ENCODE assay signal across 27 cellular contexts in the genomic region with DNA sequence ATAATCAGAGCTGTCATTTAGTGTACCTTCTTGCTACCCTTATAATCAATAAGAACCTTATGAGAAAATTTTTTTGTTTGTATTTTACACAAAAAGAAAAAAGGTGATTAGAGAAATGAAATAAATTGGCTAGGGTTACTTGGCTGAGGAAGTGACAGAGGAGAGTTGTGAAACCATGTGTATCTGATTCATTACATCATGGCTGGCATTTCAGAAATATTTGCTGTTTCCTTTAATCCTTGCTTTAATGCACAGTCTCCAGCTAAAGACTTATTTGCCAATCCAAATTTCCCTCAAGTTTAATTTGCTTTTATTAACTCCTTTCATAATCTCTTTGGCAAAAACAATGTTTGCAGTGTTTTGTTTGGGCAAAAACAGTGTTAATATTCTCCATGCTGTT.
"Had no signal": no experiment of that assay in that cellular context is flagged by ENCODE, and none has a peak within 500 bp of the region (broad histone marks: within the 10 kb centered on the region; RNA-seq: fewer than 3 reads in every experiment).

No MANE protein-coding gene starts in this region.

- H3K4me1 ChIP-seq: esophagus muscularis mucosa, heart right ventricle, sigmoid colon, suprapubic skin, tibial artery, upper lobe of right lung had no signal

- H3K27ac Mint-ChIP-seq: activated CD4-positive, alpha-beta memory T cell treated with anti-CD3 and anti-CD28 coated beads for 36 hours; activated CD4-positive, alpha-beta T cell treated with anti-CD3 and anti-CD28 coated beads, Interleukin-2, amount 10 ng/mL, durations not matched to agents 24 days and 14 days; dendritic cell treated with granulocyte-macrophage colony-stimulating factor and Interleukin-4, amounts not matched to agents 40 ng/mL and 50 ng/mL, for 4 days; endodermal cell; nephron progenitor cell; stimulated activated naive B cell treated with anti-CD40 and anti-IgM and Interleukin-4, amounts not matched to agents 10 μg/mL and 1 μg/mL and 100 μg/mL, for 72 hours had no signal

- H3K36me3 ChIP-seq: esophagus muscularis mucosa, heart right ventricle, neutrophil, sigmoid colon, suprapubic skin, tibial artery, upper lobe of right lung had no signal

- FAIRE-seq: islet of Langerhans had no signal

- H3K36me3 Mint-ChIP-seq: activated CD4-positive, alpha-beta memory T cell treated with anti-CD3 and anti-CD28 coated beads for 36 hours; naive B cell; stimulated activated naive B cell treated with anti-CD40 and anti-IgM and Interleukin-4, amounts not matched to agents 10 μg/mL and 1 μg/mL and 100 μg/mL, for 72 hours had no signal

- H3K27ac ChIP-seq: esophagus muscularis mucosa, heart right ventricle, neutrophil, sigmoid colon, suprapubic skin, tibial artery, upper lobe of right lung had no signal

- H3K4me3 ChIP-seq: esophagus muscularis mucosa, heart right ventricle, sigmoid colon, suprapubic skin, tibial artery, upper lobe of right lung had no signal

- DNase-seq: activated CD4-positive, alpha-beta memory T cell treated with anti-CD3 and anti-CD28 coated beads for 36 hours; activated CD4-positive, alpha-beta T cell treated with anti-CD3 and anti-CD28 coated beads, Interleukin-2, amount 10 ng/mL, durations not matched to agents 24 days and 14 days; activated CD4-positive, CD25-positive, alpha-beta regulatory T cell treated with anti-CD3 and anti-CD28 coated beads, Interleukin-2, amount 50 U/mL, for 72 hours; activated CD8-positive, alpha-beta memory T cell treated with anti-CD3 and anti-CD28 coated beads, Interleukin-2, amount 50 U/mL, for 4 hours; activated gamma-delta T cell; activated naive CD4-positive, alpha-beta T cell treated with anti-CD3 and anti-CD28 coated beads, Interleukin-2, amount 50 U/mL, for 16 hours; activated T-cell treated with anti-CD3 and anti-CD28 coated beads, Interleukin-2, amount 50 U/mL, for 1 hour; amygdala; endodermal cell; foreskin melanocyte; heart right ventricle; left ventricle myocardium superior; naive B cell; nephron progenitor cell; sigmoid colon; stimulated activated CD4-positive, alpha-beta T cell treated with anti-CD3 and anti-CD28 coated beads, Interleukin-15, amount 100 ng/mL, for 24 hours; stimulated activated CD4-positive, alpha-beta T cell treated with anti-CD3 and anti-CD28 coated beads, Interleukin-2, amount 100 ng/mL, for 24 hours; stimulated activated naive B cell treated with anti-CD40 and anti-IgM and Interleukin-4, amounts not matched to agents 10 μg/mL and 1 μg/mL and 100 μg/mL, for 72 hours; T-helper 2 cell; tibial artery; upper lobe of right lung had no signal

- H3K4me1 Mint-ChIP-seq: activated CD4-positive, alpha-beta T cell treated with anti-CD3 and anti-CD28 coated beads, Interleukin-2, amount 10 ng/mL, durations not matched to agents 24 days and 14 days; central memory CD8-positive, alpha-beta T cell; endodermal cell; naive B cell; nephron progenitor cell; stimulated activated naive B cell treated with anti-CD40 and anti-IgM and Interleukin-4, amounts not matched to agents 10 μg/mL and 1 μg/mL and 100 μg/mL, for 72 hours had no signal

- ATAC-seq: heart right ventricle; left ventricle myocardium superior; stimulated activated naive B cell treated with anti-CD40 and anti-IgM and Interleukin-4, amounts not matched to agents 10 μg/mL and 1 μg/mL and 100 μg/mL, for 72 hours; upper lobe of right lung had no signal

- H3K4me3 Mint-ChIP-seq: activated CD4-positive, alpha-beta memory T cell treated with anti-CD3 and anti-CD28 coated beads for 36 hours; activated CD4-positive, alpha-beta T cell treated with anti-CD3 and anti-CD28 coated beads, Interleukin-2, amount 10 ng/mL, durations not matched to agents 24 days and 14 days; central memory CD8-positive, alpha-beta T cell; dendritic cell treated with granulocyte-macrophage colony-stimulating factor and Interleukin-4, amounts not matched to agents 40 ng/mL and 50 ng/mL, for 4 days; endodermal cell; naive B cell; nephron progenitor cell; stimulated activated naive B cell treated with anti-CD40 and anti-IgM and Interleukin-4, amounts not matched to agents 10 μg/mL and 1 μg/mL and 100 μg/mL, for 72 hours had no signal

- H3K27me3 ChIP-seq: esophagus muscularis mucosa, heart right ventricle, neutrophil, sigmoid colon, suprapubic skin, tibial artery, upper lobe of right lung had no signal

- H3K9me3 ChIP-seq: esophagus muscularis mucosa, heart right ventricle, neutrophil, sigmoid colon, suprapubic skin, tibial artery, upper lobe of right lung had no signal

- H3K27me3 Mint-ChIP-seq: activated CD4-positive, alpha-beta memory T cell treated with anti-CD3 and anti-CD28 coated beads for 36 hours; activated CD4-positive, alpha-beta T cell treated with anti-CD3 and anti-CD28 coated beads, Interleukin-2, amount 10 ng/mL, durations not matched to agents 24 days and 14 days; dendritic cell treated with granulocyte-macrophage colony-stimulating factor and Interleukin-4, amounts not matched to agents 40 ng/mL and 50 ng/mL, for 4 days; stimulated activated naive B cell treated with anti-CD40 and anti-IgM and Interleukin-4, amounts not matched to agents 10 μg/mL and 1 μg/mL and 100 μg/mL, for 72 hours had no signal

- H3K9me3 Mint-ChIP-seq: activated CD4-positive, alpha-beta memory T cell treated with anti-CD3 and anti-CD28 coated beads for 36 hours; activated CD4-positive, alpha-beta T cell treated with anti-CD3 and anti-CD28 coated beads, Interleukin-2, amount 10 ng/mL, durations not matched to agents 24 days and 14 days; central memory CD8-positive, alpha-beta T cell; endodermal cell; nephron progenitor cell; stimulated activated naive B cell treated with anti-CD40 and anti-IgM and Interleukin-4, amounts not matched to agents 10 μg/mL and 1 μg/mL and 100 μg/mL, for 72 hours had no signal
